Comparison of ENCODE assay signal across 8 cellular contexts in the genomic region with DNA sequence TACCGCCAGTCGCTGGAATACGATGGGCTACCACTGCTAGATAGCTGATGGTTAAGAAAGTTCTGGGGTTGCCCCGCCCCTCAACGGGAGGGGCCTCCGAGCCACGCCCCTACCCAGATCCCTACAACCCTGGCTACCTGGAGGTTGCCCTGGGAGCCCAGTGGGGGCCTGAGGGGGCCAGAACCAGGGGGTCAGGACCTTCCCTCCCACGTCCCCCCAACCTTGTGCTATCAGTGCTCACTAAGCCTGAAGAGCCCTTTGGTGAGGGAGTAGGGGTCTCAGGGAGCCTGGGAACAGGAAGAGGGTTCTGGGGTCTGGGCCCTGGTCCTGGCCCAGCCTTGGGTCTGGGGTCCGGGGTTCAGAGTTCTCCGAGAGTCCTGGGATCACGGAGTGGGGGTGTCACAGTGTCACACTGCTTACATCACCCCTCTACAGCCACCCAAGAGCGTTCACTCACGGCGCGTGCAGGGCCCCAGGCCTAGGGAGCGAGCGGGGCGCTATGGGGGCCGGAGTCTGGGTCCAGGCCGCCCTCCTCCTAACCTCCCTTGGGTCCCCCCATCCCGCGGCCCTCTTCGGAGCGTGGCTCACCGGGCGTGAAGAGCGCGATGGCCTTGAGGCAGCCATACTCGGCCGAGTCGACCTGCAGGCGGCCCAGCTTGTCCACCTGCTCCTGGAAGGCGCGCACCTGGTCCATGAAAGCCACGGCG. TPM values are rescaled to one million over a fixed set of nuclear protein-coding genes. Genes with fewer than 3 reads are reported as not detected.
DNase-seq lines count a peak whose midpoint lies in the region; ATAC-seq, FAIRE-seq and TF ChIP-seq lines count a peak whose summit lies in the region.

No MANE protein-coding gene starts in this region.

- WGBS in esophagus, 2 donors, result 22 to 24% methylated on average over 35 to 36 of the region's 36 CpGs
- WGBS in upper lobe of left lung, 2 donors, result 17 to 28% methylated on average over 7 to 12 of the region's 36 CpGs

- TF ChIP-seq EP300 in upper lobe of left lung (IDR thresholded peaks at IDR 0.05), result no peak

- no peak for TF ChIP-seq CTCF in nephron (IDR thresholded peaks at IDR 0.05; ENCODE audit: unreplicated experiment in 3 of 3)
- TF ChIP-seq CTCF in upper lobe of left lung (IDR thresholded peaks at IDR 0.05), result no peak

- H3K4me3 Mint-ChIP-seq in nephron, result peak overlapping the region in 2 of 3 experiments; percentile 56 to 76

- no peak overlapping the region for H3K27ac Mint-ChIP-seq in nephron

- FAIRE-seq in RCC 7860 (lab: Jason Lieb, UNC), result no peak

- peaks cover 3 to 27% of the 10 kb centered on the region in 2 donors for H3K36me3 ChIP-seq in esophagus (ENCODE audit: control insufficient read depth in 2 of 2, insufficient read depth in 2 of 2, low read length in 1 of 2)
- H3K36me3 ChIP-seq in upper lobe of left lung, result peaks cover 0 to 44% (median 31%) of the 10 kb centered on the region in 4 donors

- H3K4me3 ChIP-seq in esophagus (ENCODE audit: low read depth in 1 of 2, low read length in 2 of 2) (peak overlapping the region; percentile 28 to 58), upper lobe of left lung (peak overlapping the region; percentile 19 to 63 (median 56))

- H3K36me3 Mint-ChIP-seq in nephron (ENCODE audit: low read depth), result peaks cover 34% of the 10 kb centered on the region

- no peaks in the 10 kb centered on the region for H3K9me3 ChIP-seq in esophagus (ENCODE audit: control insufficient read depth in 2 of 2, insufficient read depth in 1 of 2, low read depth in 1 of 2, low read length in 1 of 2)
- no peaks in the 10 kb centered on the region for H3K9me3 ChIP-seq in upper lobe of left lung

- no peaks in the 10 kb centered on the region for H3K9me3 Mint-ChIP-seq in nephron

- TF ChIP-seq POLR2A in upper lobe of left lung (IDR thresholded peaks at IDR 0.05), result no peak

- H3K27me3 Mint-ChIP-seq in nephron (ENCODE audit: low read depth), result no peaks in the 10 kb centered on the region

- no peaks in the 10 kb centered on the region for H3K27me3 ChIP-seq in esophagus (ENCODE audit: control insufficient read depth in 1 of 2, insufficient read depth in 2 of 2, low read length in 2 of 2)
- H3K27me3 ChIP-seq in upper lobe of left lung, result no peaks in the 10 kb centered on the region

- H3K4me1 ChIP-seq in esophagus (ENCODE audit: control insufficient read depth in 2 of 2, insufficient read depth in 2 of 2, low read length in 1 of 2) (peaks cover 7 to 9% of the 10 kb centered on the region in 2 donors), upper lobe of left lung (peaks cover 25 to 44% (median 28%) of the 10 kb centered on the region in 4 donors)

- H3K27ac ChIP-seq in esophagus (ENCODE audit: low read depth in 2 of 2, low read length in 1 of 2) (peak overlapping the region; percentile 60 to 66), upper lobe of left lung (peak overlapping the region; percentile 10 to 83 (median 58))

- peaks cover 7% of the 10 kb centered on the region for H3K4me1 Mint-ChIP-seq in nephron

- DNase-seq in GM03348 (ENCODE audit: low spot score), result peak; percentile 80
- DNase-seq in NCI-H510A treated with DMSO at 0.1 percent for 48 hours (lab: John Stamatoyannopoulos, UW), result peak; percentile 62
- DNase-seq in activated CD8-positive, alpha-beta memory T cell treated with anti-CD3 and anti-CD28 coated beads, Interleukin-2, amount 50 U/mL, for 4 hours, result peak; percentile 67
- DNase-seq in upper lobe of left lung, result peak; percentile 67 to 91
- no peak for DNase-seq in RCC 7860 (ENCODE audit: low spot score)

- peak; percentile 41 for ATAC-seq in HG02642 (IDR thresholded peaks at IDR 0.05; ENCODE audit: poor library complexity, unreplicated experiment)
- peak; percentile 60 to 83 for ATAC-seq in upper lobe of left lung (ENCODE audit: low FRiP score in 2 of 2)

RNA-seq across cellular contexts. Expression of a gene that starts 9.0 kb away (rescaled TPM):
- polyA plus RNA-seq in esophagus, result 10 to 100 TPM in 1 of 2 donors, 1 to 10 TPM in 1; 7.9 to 12.7 TPM
- total RNA-seq in upper lobe of left lung, result 10 to 100 TPM; 12.3 to 37.7 (median 25.8) TPM

RNA-seq across cellular contexts. Expression of a gene that starts 10.7 kb away (rescaled TPM):
- polyA plus RNA-seq in esophagus, result 10 to 100 TPM; 33.3 to 45.5 TPM
- 10 to 100 TPM; 55.5 to 86.8 (median 63.1) TPM for total RNA-seq in upper lobe of left lung

RNA-seq across cellular contexts. Expression of a gene that starts 19.9 kb away (rescaled TPM):
- 10 to 100 TPM; 32.8 to 37.7 TPM for polyA plus RNA-seq in esophagus
- 10 to 100 TPM; 21.6 to 49.3 (median 23.9) TPM for total RNA-seq in upper lobe of left lung

RNA-seq across cellular contexts. Expression of a gene that starts 29.5 kb away (rescaled TPM):
- 1 to 10 TPM; 1.5 to 2.9 TPM for polyA plus RNA-seq in esophagus
- 10 to 100 TPM in 4 of 6 donors, 1 to 10 TPM in 2; 9.1 to 21.4 (median 10.7) TPM for total RNA-seq in upper lobe of left lung

RNA-seq across cellular contexts. Expression of a gene that starts 32.2 kb away (rescaled TPM):
- polyA plus RNA-seq in esophagus, result 10 to 100 TPM; 39.1 to 52.7 TPM
- total RNA-seq in upper lobe of left lung, result 10 to 100 TPM; 45.1 to 95.3 (median 82.3) TPM
